In genomic region chr1:100309863-100310262, GRCh38 we compare ENCODE assay signal across 4 cellular contexts.
"Had no signal": no experiment of that assay in that cellular context is flagged by ENCODE, and none has a peak within 500 bp of the region (broad histone marks: within the 10 kb centered on the region; RNA-seq: fewer than 3 reads in every experiment).

No MANE protein-coding gene starts in this region.

- H3K27ac ChIP-seq: HL-60, KMS-11 had no signal

- ATAC-seq: HepG2, K562 had no signal

- H3K4me3 ChIP-seq: K562 had no signal
